ENCODE assay signal across 1 cellular context in genomic region chr11:34242037-34242625, GRCh38.
TF ChIP-seq lines count a peak whose summit lies in the region.

No MANE protein-coding gene starts in this region.

TF ChIP-seq in K562, 482 proteins besides CTCF, POLR2A, EP300 and RAD21 (continued from another document):
- peak; percentile 24 for TF ChIP-seq PRDM10 (IDR thresholded peaks at IDR 0.05; ENCODE audit: partially characterized antibody)
- no peak for TF ChIP-seq ZNF395 (CRISPR knock-in tag; IDR thresholded peaks at IDR 0.05)
- TF ChIP-seq RBM22 (IDR thresholded peaks at IDR 0.05; ENCODE audit: low read depth, low read length, poor library complexity, severe bottlenecking) = no peak
- no peak for TF ChIP-seq GABPB2 (CRISPR knock-in tag; conservative IDR thresholded peaks at IDR 0.05)
- TF ChIP-seq HNRNPH1 (optimal IDR thresholded peaks at IDR 0.05; ENCODE audit: low read depth, low read length) = no peak
- TF ChIP-seq CEBPZ (IDR thresholded peaks at IDR 0.05; ENCODE audit: borderline replicate concordance, low read depth, low read length) = no peak
- no peak for TF ChIP-seq ATF2 (CRISPR knock-in tag; IDR thresholded peaks at IDR 0.05)
- no peak for TF ChIP-seq ZMIZ1 (IDR thresholded peaks at IDR 0.05; ENCODE audit: low read depth in 2 of 2, low read length in 2 of 2)
- no peak for TF ChIP-seq FOXJ2 (tag; IDR thresholded peaks at IDR 0.05)
- TF ChIP-seq TBL1XR1 (IDR thresholded peaks at IDR 0.05; ENCODE audit: low read length in 2 of 2) = no peak
- TF ChIP-seq ESRRA (IDR thresholded peaks at IDR 0.05; ENCODE audit: borderline replicate concordance, low read depth) = peak; percentile 36; the same call in 1 of the 2 replicates
- TF ChIP-seq SMARCA5 (IDR thresholded peaks at IDR 0.05) = no peak
- TF ChIP-seq SMAD4 (CRISPR knock-in tag; conservative IDR thresholded peaks at IDR 0.05) = no peak
- TF ChIP-seq L3MBTL2 (IDR thresholded peaks at IDR 0.05) = peak; percentile 75
- no peak for TF ChIP-seq SPI1 (IDR thresholded peaks at IDR 0.05; ENCODE audit: borderline replicate concordance, low read depth, low read length)
- no peak for TF ChIP-seq EWSR1 (IDR thresholded peaks at IDR 0.05; ENCODE audit: borderline replicate concordance, low read depth, partially characterized antibody)
- TF ChIP-seq TFAP4 (CRISPR knock-in tag; IDR thresholded peaks at IDR 0.05; ENCODE audit: borderline replicate concordance) = peak; percentile 43; the same call in 1 of the 2 replicates
- TF ChIP-seq TARDBP (IDR thresholded peaks at IDR 0.05) = no peak
- TF ChIP-seq SOX6 (IDR thresholded peaks at IDR 0.05) = no peak
- no peak for TF ChIP-seq OTX1 (CRISPR knock-in tag; IDR thresholded peaks at IDR 0.05)
- no peak for TF ChIP-seq ZNF253 (CRISPR knock-in tag; conservative IDR thresholded peaks at IDR 0.05)
- TF ChIP-seq CC2D1A (IDR thresholded peaks at IDR 0.05) = no peak
